Comparison of ENCODE assay signal across 22 cellular contexts in genomic region chr12:66032739-66033138, GRCh38.
"Had no signal": no experiment of that assay in that cellular context is flagged by ENCODE, and none has a peak within 500 bp of the region (broad histone marks: within the 10 kb centered on the region; RNA-seq: fewer than 3 reads in every experiment).

No MANE protein-coding gene starts in this region.

- DNase-seq: activated CD4-positive, alpha-beta T cell treated with anti-CD3 and anti-CD28 coated beads, Interleukin-2, amount 50 U/mL, for 1 hour; activated CD4-positive, CD25-positive, alpha-beta regulatory T cell treated with anti-CD3 and anti-CD28 coated beads, Interleukin-2, amount 50 U/mL, for 72 hours; activated CD8-positive, alpha-beta T cell treated with anti-CD3 and anti-CD28 coated beads for 36 hours; activated naive CD4-positive, alpha-beta T cell; activated T-cell treated with anti-CD3 and anti-CD28 coated beads, Interleukin-2, amount 50 U/mL, for 72 hours; central memory CD4-positive, alpha-beta T cell; left cardiac atrium; left ventricle myocardium superior; mucosa of descending colon; posterior cingulate gyrus; right cardiac atrium; spleen; stimulated activated CD4-positive, alpha-beta T cell treated with anti-CD3 and anti-CD28 coated beads, Interleukin-2, amount 100 ng/mL, for 48 hours; stimulated activated naive CD4-positive, alpha-beta T cell treated with Interleukin-2 at 50 U/mL for 16 hours; transverse colon had no signal

- H3K4me2 ChIP-seq: hepatocyte had no signal

- H3K4me3 Mint-ChIP-seq: activated CD8-positive, alpha-beta T cell treated with anti-CD3 and anti-CD28 coated beads for 36 hours; activated T-cell treated with anti-CD3 and anti-CD28 coated beads, Interleukin-2, amount 50 U/mL, for 72 hours; natural killer cell treated with Interleukin-12 subunit alpha and Interleukin-12 subunit beta and Interleukin-15 and Interleukin-18, amount 100 ng/mL, for 72 hours had no signal

- H2AFZ ChIP-seq: hepatocyte had no signal

- ATAC-seq: activated CD8-positive, alpha-beta T cell treated with anti-CD3 and anti-CD28 coated beads for 36 hours; activated T-cell treated with anti-CD3 and anti-CD28 coated beads, Interleukin-2, amount 50 U/mL, for 72 hours; gastroesophageal sphincter; left cardiac atrium; left ventricle myocardium superior; mucosa of descending colon; natural killer cell treated with Interleukin-12 subunit alpha and Interleukin-12 subunit beta and Interleukin-15 and Interleukin-18, amount 100 ng/mL, for 72 hours; right cardiac atrium had no signal

- H3K9me3 ChIP-seq: breast epithelium, gastroesophageal sphincter, mucosa of descending colon, spleen, transverse colon had no signal

- H3K36me3 ChIP-seq: breast epithelium, gastroesophageal sphincter, spleen, transverse colon had no signal

- H3K36me3 Mint-ChIP-seq: activated naive CD4-positive, alpha-beta T cell treated with anti-CD3 and anti-CD28 coated beads, Interleukin-2, amount 50 U/mL, for 72 hours; natural killer cell treated with Interleukin-12 subunit alpha and Interleukin-12 subunit beta and Interleukin-15 and Interleukin-18, amount 100 ng/mL, for 72 hours had no signal

- H3K9me3 Mint-ChIP-seq: activated CD8-positive, alpha-beta T cell treated with anti-CD3 and anti-CD28 coated beads for 36 hours; activated naive CD4-positive, alpha-beta T cell treated with anti-CD3 and anti-CD28 coated beads, Interleukin-2, amount 50 U/mL, for 72 hours; activated T-cell treated with anti-CD3 and anti-CD28 coated beads, Interleukin-2, amount 50 U/mL, for 72 hours; natural killer cell treated with Interleukin-12 subunit alpha and Interleukin-12 subunit beta and Interleukin-15 and Interleukin-18, amount 100 ng/mL, for 72 hours had no signal

- H3K27ac ChIP-seq: breast epithelium, gastroesophageal sphincter, hepatocyte, spleen, transverse colon had no signal

- FAIRE-seq: endothelial cell of umbilical vein, keratinocyte had no signal

- H3K79me2 ChIP-seq: hepatocyte had no signal

- H3K4me1 ChIP-seq: breast epithelium, spleen, transverse colon had no signal

- H3K4me3 ChIP-seq: breast epithelium, gastroesophageal sphincter, hepatocyte, mucosa of descending colon, spleen, transverse colon had no signal

- H3K27me3 ChIP-seq: breast epithelium, gastroesophageal sphincter, hepatocyte had no signal
